Comparison of ENCODE assay signal across 27 cellular contexts in genomic region chr11:66704659-66705360, GRCh38.
"Had no signal": no experiment of that assay in that cellular context is flagged by ENCODE, and none has a peak within 500 bp of the region (broad histone marks: within the 10 kb centered on the region; RNA-seq: fewer than 3 reads in every experiment).

No MANE protein-coding gene starts in this region.

- H3K4me1 ChIP-seq: foreskin keratinocyte, sigmoid colon, tibial nerve, uterus had no signal

- H3K4me2 ChIP-seq: smooth muscle cell had no signal

- H3K27me3 Mint-ChIP-seq: activated B cell treated with CpG ODN at 0.5 μM for 24 hours; activated CD4-positive, alpha-beta T cell treated with anti-CD3 and anti-CD28 coated beads for 36 hours; activated T-cell treated with anti-CD3 and anti-CD28 coated beads, Interleukin-2, amount 50 U/mL, for 24 hours; activated T-helper 17 cell treated with anti-CD3 and anti-CD28 coated beads, Interleukin-2, amount 50 U/mL, for 72 hours; brain; naive thymus-derived CD4-positive, alpha-beta T cell; stimulated activated naive CD8-positive, alpha-beta T cell treated with anti-CD3 and anti-CD28 coated beads, Interleukin-15, Interleukin-2, amounts not matched to agents 100 ng/mL and 50 ng/mL, for 24 hours; T-helper 17 cell had no signal

- H3K36me3 ChIP-seq: sigmoid colon, uterus had no signal

- H3K27ac ChIP-seq: foreskin keratinocyte, sigmoid colon, tibial nerve, uterus had no signal

- ATAC-seq: activated CD4-positive, alpha-beta T cell treated with anti-CD3 and anti-CD28 coated beads for 36 hours; activated naive CD4-positive, alpha-beta T cell treated with anti-CD3 and anti-CD28 coated beads, Interleukin-2, amount 50 U/mL, for 72 hours; activated T-helper 17 cell treated with anti-CD3 and anti-CD28 coated beads, Interleukin-2, amount 50 U/mL, for 72 hours; foreskin keratinocyte; left ventricle myocardium superior; naive thymus-derived CD4-positive, alpha-beta T cell; T-helper 17 cell had no signal

- H3K9me3 Mint-ChIP-seq: activated B cell treated with CpG ODN at 0.5 μM for 24 hours; activated naive CD4-positive, alpha-beta T cell treated with anti-CD3 and anti-CD28 coated beads, Interleukin-2, amount 50 U/mL, for 72 hours; activated T-cell treated with anti-CD3 and anti-CD28 coated beads, Interleukin-2, amount 50 U/mL, for 24 hours; activated T-helper 17 cell treated with anti-CD3 and anti-CD28 coated beads, Interleukin-2, amount 50 U/mL, for 72 hours; dendritic cell treated with granulocyte-macrophage colony-stimulating factor and Interleukin-4, amounts not matched to agents 40 ng/mL and 50 ng/mL, for 4 days; neural crest cell; stimulated activated naive CD8-positive, alpha-beta T cell treated with anti-CD3 and anti-CD28 coated beads, Interleukin-15, Interleukin-2, amounts not matched to agents 100 ng/mL and 50 ng/mL, for 24 hours had no signal

- H3K9me3 ChIP-seq: uterus had no signal

- H3K4me3 Mint-ChIP-seq: activated B cell treated with CpG ODN at 0.5 μM for 24 hours; activated CD4-positive, alpha-beta T cell treated with anti-CD3 and anti-CD28 coated beads for 36 hours; activated T-cell treated with anti-CD3 and anti-CD28 coated beads, Interleukin-2, amount 50 U/mL, for 24 hours; activated T-helper 17 cell treated with anti-CD3 and anti-CD28 coated beads, Interleukin-2, amount 50 U/mL, for 72 hours; brain; dendritic cell treated with granulocyte-macrophage colony-stimulating factor and Interleukin-4, amounts not matched to agents 40 ng/mL and 50 ng/mL, for 4 days; naive thymus-derived CD4-positive, alpha-beta T cell; neural crest cell; stimulated activated naive CD8-positive, alpha-beta T cell treated with anti-CD3 and anti-CD28 coated beads, Interleukin-15, Interleukin-2, amounts not matched to agents 100 ng/mL and 50 ng/mL, for 24 hours; T-helper 17 cell had no signal

- H3K4me1 Mint-ChIP-seq: activated B cell treated with CpG ODN at 0.5 μM for 24 hours; activated T-helper 17 cell treated with anti-CD3 and anti-CD28 coated beads, Interleukin-2, amount 50 U/mL, for 72 hours; brain; neural crest cell had no signal

- H3K4me3 ChIP-seq: sigmoid colon, smooth muscle cell, tibial nerve, uterus had no signal

- H3K27ac Mint-ChIP-seq: activated B cell treated with CpG ODN at 0.5 μM for 24 hours; activated CD4-positive, alpha-beta T cell treated with anti-CD3 and anti-CD28 coated beads for 36 hours; activated T-cell treated with anti-CD3 and anti-CD28 coated beads, Interleukin-2, amount 50 U/mL, for 24 hours; activated T-helper 17 cell treated with anti-CD3 and anti-CD28 coated beads, Interleukin-2, amount 50 U/mL, for 72 hours; brain; dendritic cell treated with granulocyte-macrophage colony-stimulating factor and Interleukin-4, amounts not matched to agents 40 ng/mL and 50 ng/mL, for 4 days; naive thymus-derived CD4-positive, alpha-beta T cell; stimulated activated naive CD8-positive, alpha-beta T cell treated with anti-CD3 and anti-CD28 coated beads, Interleukin-15, Interleukin-2, amounts not matched to agents 100 ng/mL and 50 ng/mL, for 24 hours had no signal

- FAIRE-seq: endometrium had no signal

- DNase-seq: activated B cell treated with CpG ODN at 0.5 μM for 24 hours; activated CD4-positive, alpha-beta T cell treated with anti-CD3 and anti-CD28 coated beads for 36 hours; activated CD4-positive, alpha-beta T cell treated with anti-CD3 and anti-CD28 coated beads, Interleukin-2, amount 50 U/mL, for 4 hours; activated CD8-positive, alpha-beta memory T cell treated with anti-CD3 and anti-CD28 coated beads for 24 hours; activated CD8-positive, alpha-beta memory T cell treated with anti-CD3 and anti-CD28 coated beads, Interleukin-2, amount 50 U/mL, for 4 hours; activated T-cell treated with anti-CD3 and anti-CD28 coated beads, Interleukin-2, amount 50 U/mL, for 24 hours; aorta; effector CD4-positive, alpha-beta T cell; erythroblast; foreskin keratinocyte; left ventricle myocardium superior; mesendoderm; naive thymus-derived CD4-positive, alpha-beta T cell; sigmoid colon; stimulated activated CD4-positive, alpha-beta T cell treated with anti-CD3 and anti-CD28 coated beads, Interleukin-15, amount 100 ng/mL, for 24 hours; stimulated activated CD4-positive, alpha-beta T cell treated with anti-CD3 and anti-CD28 coated beads, Interleukin-4, amount 100 ng/mL, for 1 hour; T-helper 17 cell; uterus had no signal

- H3K27me3 ChIP-seq: foreskin keratinocyte, sigmoid colon, tibial nerve, uterus had no signal
